9 cellular contexts compared by ENCODE assay signal in the genomic region with DNA sequence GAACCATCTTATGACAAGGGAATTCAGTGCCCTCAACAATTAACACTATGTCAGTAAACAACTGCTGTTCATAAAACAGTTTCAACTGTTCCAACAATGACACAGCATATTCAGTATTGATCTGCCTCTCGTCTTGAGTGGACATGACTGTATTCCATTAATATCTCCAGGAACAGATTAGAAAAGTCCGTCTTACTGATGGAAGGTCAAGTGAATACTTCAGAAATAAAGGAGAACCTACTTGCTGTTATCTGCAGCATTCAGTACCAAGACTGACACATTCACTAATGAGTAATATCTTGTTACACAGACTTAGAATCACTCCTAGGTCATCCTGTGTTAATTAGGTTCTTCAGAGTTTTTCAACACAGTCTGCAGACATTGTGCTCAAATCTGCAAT.
DNase-seq lines count a peak whose midpoint lies in the region; ATAC-seq and TF ChIP-seq lines count a peak whose summit lies in the region.
"Had no signal": no experiment of that assay in that cellular context is flagged by ENCODE, and none has a peak within 500 bp of the region (broad histone marks: within the 10 kb centered on the region; RNA-seq: fewer than 3 reads in every experiment).

No MANE protein-coding gene starts in this region.

- no peak for TF ChIP-seq POLR2A in NB4 (IDR thresholded peaks at IDR 0.05; ENCODE audit: extremely low read depth, insufficient read length)

- TF ChIP-seq CTCF in NB4 (IDR thresholded peaks at IDR 0.05; ENCODE audit: low read depth, low read length) (no peak), nephron progenitor cell (IDR thresholded peaks at IDR 0.05) (no peak), WERI-Rb-1 (IDR thresholded peaks at IDR 0.05; ENCODE audit: low read depth, low read length) (no peak)

- H3K4me3 Mint-ChIP-seq in central memory CD8-positive, alpha-beta T cell, result peak overlapping the region; percentile 32
- H3K4me3 Mint-ChIP-seq in nephron progenitor cell, result no peak overlapping the region

- H3K27me3 ChIP-seq in WERI-Rb-1 (ENCODE audit: insufficient read depth, low read depth, severe bottlenecking), result no peaks in the 10 kb centered on the region
- H3K27me3 ChIP-seq: transverse colon had no signal

- H3K4me3 ChIP-seq in NB4 (ENCODE audit: low read depth, low read length) (no peak overlapping the region), WERI-Rb-1 (ENCODE audit: low read depth, low read length) (no peak overlapping the region)
- H3K4me3 ChIP-seq: transverse colon had no signal

- no peak overlapping the region for H3K27ac ChIP-seq in WERI-Rb-1

- H3K36me3 ChIP-seq in WERI-Rb-1, result peaks cover 20% of the 10 kb centered on the region

- peaks cover 53% of the 10 kb centered on the region for H3K4me1 Mint-ChIP-seq in central memory CD8-positive, alpha-beta T cell
- peaks cover 30% of the 10 kb centered on the region for H3K4me1 Mint-ChIP-seq in nephron progenitor cell

- H3K9me3 Mint-ChIP-seq in central memory CD8-positive, alpha-beta T cell, result no peaks in the 10 kb centered on the region
- no peaks in the 10 kb centered on the region for H3K9me3 Mint-ChIP-seq in nephron progenitor cell

- DNase-seq in NCI-H524 (lab: John Stamatoyannopoulos, UW), result peak; percentile 17 to 41
- no peak for DNase-seq in NCI-H524 treated with DMSO at 0.1 percent for 48 hours (lab: John Stamatoyannopoulos, UW)
- peak; percentile 63 for DNase-seq in NB4 (ENCODE audit: low read depth)
- no peak for DNase-seq in central memory CD8-positive, alpha-beta T cell (ENCODE audit: low spot score in 2 of 2)
- no peak for DNase-seq in nephron progenitor cell
- DNase-seq in WERI-Rb-1, result no peak
- DNase-seq: transverse colon had no signal

- no peak for ATAC-seq in central memory CD8-positive, alpha-beta T cell (replicated peaks; ENCODE audit: extremely low read depth, poor library complexity, severe bottlenecking)
- ATAC-seq in HG02678 (IDR thresholded peaks at IDR 0.05; ENCODE audit: unreplicated experiment), result no peak
- no peak for ATAC-seq in GM19463 (IDR thresholded peaks at IDR 0.05; ENCODE audit: unreplicated experiment)

- H3K9me3 ChIP-seq in WERI-Rb-1 (ENCODE audit: severe bottlenecking), result no peaks in the 10 kb centered on the region
- H3K9me3 ChIP-seq: transverse colon had no signal

- no peaks in the 10 kb centered on the region for H3K27me3 Mint-ChIP-seq in central memory CD8-positive, alpha-beta T cell
- no peaks in the 10 kb centered on the region for H3K27me3 Mint-ChIP-seq in nephron progenitor cell (ENCODE audit: low read depth, poor library complexity)

- peaks cover 35% of the 10 kb centered on the region for H3K36me3 Mint-ChIP-seq in central memory CD8-positive, alpha-beta T cell (ENCODE audit: insufficient read depth)
- peaks cover 50% of the 10 kb centered on the region for H3K36me3 Mint-ChIP-seq in nephron progenitor cell (ENCODE audit: low read depth)

- H3K27ac Mint-ChIP-seq in central memory CD8-positive, alpha-beta T cell (ENCODE audit: low read depth), result peak overlapping the region; percentile 41
- peak overlapping the region; percentile 89 for H3K27ac Mint-ChIP-seq in nephron progenitor cell

Comparison
In these comparisons a context has a peak if more than half of its experiments do, and no peak if none do; other contexts are left out.
1. DNase-seq: peak in NCI-H524 (2 of 2) and NB4 (single experiment); none in NCI-H524 treated with DMSO at 0.1 percent for 48 hours (single experiment), central memory CD8-positive, alpha-beta T cell (0 of 2), nephron progenitor cell (single experiment) and WERI-Rb-1 (single experiment).